In the genomic region with DNA sequence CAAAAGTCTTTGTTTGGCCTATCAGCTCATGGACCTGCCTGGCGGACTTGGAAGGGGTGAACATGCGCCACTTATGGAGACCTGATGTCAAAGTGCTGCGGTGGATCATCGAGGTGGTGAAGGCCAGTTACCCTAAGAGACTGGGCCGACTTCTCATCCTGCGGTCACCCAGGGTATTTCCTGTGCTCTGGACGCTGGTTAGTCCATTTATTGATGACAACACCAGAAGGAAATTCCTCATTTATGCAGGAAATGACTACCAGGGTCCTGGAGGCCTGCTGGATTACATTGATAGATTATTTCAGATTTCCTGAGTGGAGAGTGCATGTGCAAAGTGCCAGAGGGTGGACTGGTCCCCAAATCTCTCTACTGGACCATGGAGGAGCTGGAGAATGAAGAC, we compare ENCODE assay signal across 29 cellular contexts. TPM values are rescaled to one million over a fixed set of nuclear protein-coding genes. Genes with fewer than 3 reads are reported as not detected.
"Had no signal": no experiment of that assay in that cellular context is flagged by ENCODE, and none has a peak within 500 bp of the region (broad histone marks: within the 10 kb centered on the region; RNA-seq: fewer than 3 reads in every experiment).

No MANE protein-coding gene starts in this region.

- DNase-seq: hypothalamus; immature natural killer cell; left colon; left lung; lower lobe of right lung; midbrain; mucosa of descending colon; naive thymus-derived CD4-positive, alpha-beta T cell; ovary; retina; right cardiac atrium; sigmoid colon; small intestine; spleen; stimulated activated CD4-positive, alpha-beta T cell treated with anti-CD3 and anti-CD28 coated beads, Interleukin-2, amount 100 ng/mL, for 48 hours; stimulated activated CD4-positive, alpha-beta T cell treated with anti-CD3 and anti-CD28 coated beads, Interleukin-4, amount 100 ng/mL, for 4 hours; stimulated activated CD8-positive, alpha-beta memory T cell treated with anti-CD3 and anti-CD28 coated beads, Interleukin-4, amount 100 ng/mL, for 48 hours; stimulated activated naive CD8-positive, alpha-beta T cell treated with anti-CD3 and anti-CD28 coated beads, Interleukin-15, Interleukin-2, amounts not matched to agents 100 U/mL and 50 U/mL, for 24 hours; stomach; testis; thyroid gland; transverse colon had no signal

- H3K4me3 Mint-ChIP-seq: immature natural killer cell; naive thymus-derived CD4-positive, alpha-beta T cell; natural killer cell treated with Interleukin-12 subunit alpha and Interleukin-12 subunit beta and Interleukin-15 and Interleukin-18, amount 100 ng/mL, for 72 hours; stimulated activated memory B cell treated with anti-CD40 and anti-IgM and Interleukin-4, amounts not matched to agents 10 μg/mL and 1 μg/mL and 100 μg/mL, for 72 hours had no signal

- H3K4me1 ChIP-seq: left lung, sigmoid colon, testis, thyroid gland, transverse colon, vagina had no signal

- H3K9me3 Mint-ChIP-seq: immature natural killer cell; naive thymus-derived CD4-positive, alpha-beta T cell; natural killer cell treated with Interleukin-12 subunit alpha and Interleukin-12 subunit beta and Interleukin-15 and Interleukin-18, amount 100 ng/mL, for 72 hours; stimulated activated memory B cell treated with anti-CD40 and anti-IgM and Interleukin-4, amounts not matched to agents 10 μg/mL and 1 μg/mL and 100 μg/mL, for 72 hours had no signal

- H3K9me3 ChIP-seq: left lung, lower lobe of right lung, mucosa of descending colon, ovary, sigmoid colon, spleen, stomach, testis, thyroid gland, transverse colon, upper lobe of left lung, vagina had no signal

- ATAC-seq: left colon; left lung; lower lobe of right lung; mucosa of descending colon; naive thymus-derived CD4-positive, alpha-beta T cell; natural killer cell treated with Interleukin-12 subunit alpha and Interleukin-12 subunit beta and Interleukin-15 and Interleukin-18, amount 100 ng/mL, for 72 hours; right cardiac atrium; stimulated activated memory B cell treated with anti-CD40 and anti-IgM and Interleukin-4, amounts not matched to agents 10 μg/mL and 1 μg/mL and 100 μg/mL, for 72 hours; stimulated activated naive CD8-positive, alpha-beta T cell treated with anti-CD3 and anti-CD28 coated beads, Interleukin-15, Interleukin-2, amounts not matched to agents 100 U/mL and 50 U/mL, for 24 hours had no signal

- H3K27ac Mint-ChIP-seq: immature natural killer cell; naive thymus-derived CD4-positive, alpha-beta T cell; natural killer cell treated with Interleukin-12 subunit alpha and Interleukin-12 subunit beta and Interleukin-15 and Interleukin-18, amount 100 ng/mL, for 72 hours; progenitor cell of endocrine pancreas; stimulated activated memory B cell treated with anti-CD40 and anti-IgM and Interleukin-4, amounts not matched to agents 10 μg/mL and 1 μg/mL and 100 μg/mL, for 72 hours had no signal

- H3K4me1 Mint-ChIP-seq: stimulated activated memory B cell treated with anti-CD40 and anti-IgM and Interleukin-4, amounts not matched to agents 10 μg/mL and 1 μg/mL and 100 μg/mL, for 72 hours had no signal

- H3K4me3 ChIP-seq: left lung, lower lobe of right lung, mucosa of descending colon, ovary, sigmoid colon, spleen, stomach, testis, thyroid gland, transverse colon, upper lobe of left lung, vagina had no signal

- H3K36me3 ChIP-seq: ovary had no signal

- FAIRE-seq: islet of Langerhans, kidney, small intestine had no signal

- H3K27ac ChIP-seq: left lung, lower lobe of right lung, ovary, sigmoid colon, spleen, stomach, testis, thyroid gland, transverse colon, upper lobe of left lung, vagina had no signal

- H3K27me3 ChIP-seq: left lung, ovary, sigmoid colon, spleen, stomach, testis, thyroid gland, transverse colon, upper lobe of left lung, vagina had no signal

- H3K27me3 Mint-ChIP-seq: naive thymus-derived CD4-positive, alpha-beta T cell; natural killer cell treated with Interleukin-12 subunit alpha and Interleukin-12 subunit beta and Interleukin-15 and Interleukin-18, amount 100 ng/mL, for 72 hours; progenitor cell of endocrine pancreas; stimulated activated memory B cell treated with anti-CD40 and anti-IgM and Interleukin-4, amounts not matched to agents 10 μg/mL and 1 μg/mL and 100 μg/mL, for 72 hours had no signal

RNA-seq across cellular contexts. Expression of gene C11orf96, which starts 43.9 kb away (rescaled TPM):
- polyA plus RNA-seq: immature natural killer cell; naive thymus-derived CD4-positive, alpha-beta T cell had no signal
